Comparison of ENCODE assay signal across 8 cellular contexts in genomic region chr3:127574880-127575878, GRCh38. TPM values are rescaled to one million over a fixed set of nuclear protein-coding genes. Genes with fewer than 3 reads are reported as not detected.
DNase-seq lines count a peak whose midpoint lies in the region; ATAC-seq and TF ChIP-seq lines count a peak whose summit lies in the region.

No MANE protein-coding gene starts in this region.

- no peaks in the 10 kb centered on the region for H3K9me2 ChIP-seq in MM.1S (replicated peaks; ENCODE audit: insufficient read depth, low read length)

- ATAC-seq in activated T-helper 17 cell treated with anti-CD3 and anti-CD28 coated beads, Interleukin-2, amount 50 U/mL, for 72 hours (replicated peaks), result peak; percentile 94

- no peak overlapping the region for H3K27ac ChIP-seq in MM.1S (ENCODE audit: low read length)
- no peak overlapping the region for H3K27ac ChIP-seq in neutrophil
- H3K27ac ChIP-seq in substantia nigra (ENCODE audit: low read depth, low read length, poor library complexity, severe bottlenecking), result no peak overlapping the region

- TF ChIP-seq CTCF in MM.1S (IDR thresholded peaks at IDR 0.05; ENCODE audit: low read length), result peak; percentile 97
- TF ChIP-seq CTCF in neutrophil (IDR thresholded peaks at IDR 0.05), result peak; percentile 97

- H3K27me3 ChIP-seq in HAP-1 (ENCODE audit: low read depth), result no peaks in the 10 kb centered on the region
- H3K27me3 ChIP-seq in MM.1S (replicated peaks; ENCODE audit: insufficient read depth, low read length), result no peaks in the 10 kb centered on the region
- no peaks in the 10 kb centered on the region for H3K27me3 ChIP-seq in neutrophil

- H3K4me2 ChIP-seq in MM.1S (ENCODE audit: low read depth, low read length), result peak overlapping the region; percentile 27; the same call in 1 of the 2 replicates

- H3F3A ChIP-seq in MM.1S (ENCODE audit: insufficient read depth, low read length), result no peaks in the 10 kb centered on the region

- H3K4me1 ChIP-seq in HAP-1 (no peaks in the 10 kb centered on the region), MM.1S (ENCODE audit: low read length) (no peaks in the 10 kb centered on the region), neutrophil (ENCODE audit: control insufficient read depth in 1 of 2, insufficient read depth in 1 of 2, low read depth in 1 of 2, low read length in 1 of 2) (peaks cover 3 to 5% of the 10 kb centered on the region in 2 experiments)

- H3K36me3 ChIP-seq in HAP-1 (replicated peaks) (peaks cover 16% of the 10 kb centered on the region), MM.1S (replicated peaks; ENCODE audit: insufficient read depth, low read length) (no peaks in the 10 kb centered on the region), neutrophil (peaks cover 79% of the 10 kb centered on the region)

- no peaks in the 10 kb centered on the region for H3K9me3 ChIP-seq in HAP-1
- no peaks in the 10 kb centered on the region for H3K9me3 ChIP-seq in MM.1S (replicated peaks; ENCODE audit: insufficient read depth, low read length)
- H3K9me3 ChIP-seq in neutrophil, result no peaks in the 10 kb centered on the region

- peaks cover 41% of the 10 kb centered on the region for H3K36me3 Mint-ChIP-seq in activated T-helper 17 cell treated with anti-CD3 and anti-CD28 coated beads, Interleukin-2, amount 50 U/mL, for 72 hours (ENCODE audit: low read depth)

- no peaks in the 10 kb centered on the region for H3K9me3 Mint-ChIP-seq in activated T-helper 17 cell treated with anti-CD3 and anti-CD28 coated beads, Interleukin-2, amount 50 U/mL, for 72 hours

- no peaks in the 10 kb centered on the region; the same call in 1 of the 2 replicates for H4K20me1 ChIP-seq in MM.1S (ENCODE audit: insufficient read depth, low read length)

- no peak overlapping the region for H3K4me3 ChIP-seq in HAP-1
- H3K4me3 ChIP-seq in MM.1S (ENCODE audit: low read length), result no peak overlapping the region
- H3K4me3 ChIP-seq in neutrophil (ENCODE audit: low read depth in 1 of 2, low read length in 1 of 2), result no peak overlapping the region

- H3K4me3 Mint-ChIP-seq in activated T-helper 17 cell treated with anti-CD3 and anti-CD28 coated beads, Interleukin-2, amount 50 U/mL, for 72 hours, result peak overlapping the region; percentile 31

- no peak overlapping the region for H2AFZ ChIP-seq in MM.1S (ENCODE audit: low read length)

- H3K27me3 Mint-ChIP-seq in activated T-helper 17 cell treated with anti-CD3 and anti-CD28 coated beads, Interleukin-2, amount 50 U/mL, for 72 hours, result no peaks in the 10 kb centered on the region

- peaks cover 1% of the 10 kb centered on the region; the same call in 1 of the 2 replicates for H3K79me2 ChIP-seq in MM.1S (ENCODE audit: low read length)

- H3K27ac Mint-ChIP-seq in activated T-helper 17 cell treated with anti-CD3 and anti-CD28 coated beads, Interleukin-2, amount 50 U/mL, for 72 hours, result peak overlapping the region; percentile 87

- in situ Hi-C loops in HAP-1 (cut with MboI; ENCODE audit: low sequenced_read_pairs), result no loop called here

- peaks cover 4% of the 10 kb centered on the region for H3K4me1 Mint-ChIP-seq in activated T-helper 17 cell treated with anti-CD3 and anti-CD28 coated beads, Interleukin-2, amount 50 U/mL, for 72 hours

- H3K9ac ChIP-seq in MM.1S (ENCODE audit: low read length), result no peak overlapping the region

- DNase-seq in ELR (ENCODE audit: low read depth) (peak; percentile 90), HAP-1 (ENCODE audit: low spot score in 2 of 2) (peak; percentile 89 to 91), MM.1S (peak; percentile 88), SHP77 (lab: John Stamatoyannopoulos, UW) (peak; percentile 58 to 74), fibroblast of peridontal ligament (ENCODE audit: extremely low read depth) (peak; percentile 93), substantia nigra (lab: John Stamatoyannopoulos, UW) (peak in 48 of 49 donors; percentile 19 to 88 (median 67))

RNA-seq across cellular contexts. Expression of gene TPRA1, which starts 15.4 kb away (rescaled TPM):
- total RNA-seq in activated T-helper 17 cell treated with anti-CD3 and anti-CD28 coated beads, Interleukin-2, amount 50 U/mL, for 72 hours, result 10 to 100 TPM; 23.1 to 32.5 TPM

RNA-seq across cellular contexts. Expression of gene MCM2, which starts 23.0 kb away (rescaled TPM):
- total RNA-seq in activated T-helper 17 cell treated with anti-CD3 and anti-CD28 coated beads, Interleukin-2, amount 50 U/mL, for 72 hours, result 100 to 1,000 TPM; 143 to 221 TPM

RNA-seq across cellular contexts. Expression of gene PODXL2, which starts 53.8 kb away (rescaled TPM):
- 1 to 10 TPM in 1 of 2 donors, under 1 TPM in 1; 0.69 to 1.4 TPM for total RNA-seq in activated T-helper 17 cell treated with anti-CD3 and anti-CD28 coated beads, Interleukin-2, amount 50 U/mL, for 72 hours
